In the genomic region with DNA sequence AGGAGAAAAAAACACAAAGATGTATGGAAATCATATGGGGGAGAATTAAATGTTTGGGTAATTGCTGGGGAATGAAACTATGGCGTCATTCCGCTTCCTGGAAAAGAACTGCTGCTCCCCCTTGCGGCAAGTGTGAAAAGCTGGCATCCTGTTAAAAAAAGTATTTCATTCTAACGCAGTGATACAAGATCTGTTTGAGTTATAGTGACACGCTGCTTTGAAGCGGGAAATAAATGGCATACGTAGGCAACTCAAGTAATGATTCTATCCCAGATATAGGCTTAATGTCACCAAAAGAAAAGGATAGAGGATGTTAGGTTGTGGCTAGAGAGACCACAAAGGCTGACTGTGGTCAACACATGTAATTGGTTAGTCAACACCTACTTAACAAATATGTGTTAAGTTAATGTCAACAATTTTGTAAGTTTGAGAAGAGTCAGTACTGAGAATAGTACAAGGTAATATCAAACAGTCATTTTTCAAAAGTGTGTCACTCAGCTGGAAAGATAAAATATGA, we compare ENCODE assay signal across 8 cellular contexts.
DNase-seq lines count a peak whose midpoint lies in the region; ATAC-seq, FAIRE-seq and TF ChIP-seq lines count a peak whose summit lies in the region.

No MANE protein-coding gene starts in this region.

- H3K9me3 ChIP-seq in Caco-2 (no peaks in the 10 kb centered on the region), right lobe of liver (no peaks in the 10 kb centered on the region)

- peak overlapping the region in 2 of 3 donors; percentile 8 to 12 for H3K27ac ChIP-seq in right lobe of liver

- no peaks in the 10 kb centered on the region for H3K27me3 ChIP-seq in Caco-2 (replicated peaks; ENCODE audit: control insufficient read depth, insufficient read depth, low read length)
- no peaks in the 10 kb centered on the region for H3K27me3 ChIP-seq in right lobe of liver

- FAIRE-seq in colon (lab: Jason Lieb, UNC) = peak; percentile 31

- no peaks in the 10 kb centered on the region for H3K27me3 Mint-ChIP-seq in Caco-2 (ENCODE audit: insufficient read depth, unreplicated experiment)

- WGBS in right lobe of liver (ENCODE audit: insufficient coverage, low coverage, low lambda C conversion rate, missing lambda C conversion rate) = 2% methylated on average over 7 of the region's 7 CpGs

- intact Hi-C loops in Caco-2 (cut with micrococcal nuclease; ENCODE audit: unreplicated experiment) (loop anchor here (1.0 to 2.0 kb wide), 2 partner anchors 72 to 166 kb away; no protein-coding TSS in a partner anchor), right lobe of liver (cut with DNase I) (no loop called here)

- BruUV-seq in Caco-2 (replicated peaks; lab: Mats Ljungman, UMichigan) = no TSS peak

- no peaks in the 10 kb centered on the region for H3K4me1 Mint-ChIP-seq in Caco-2 (ENCODE audit: low read depth, unreplicated experiment)

- peak; percentile 22 to 29 for DNase-seq in Caco-2
- DNase-seq in NAMALWA (ENCODE audit: low spot score) = peak; percentile 61
- peak; percentile 37 for DNase-seq in UCSD-AML1 (lab: John Stamatoyannopoulos, UW; ENCODE audit: unreplicated experiment)
- DNase-seq in right lobe of liver = peak; percentile 44 to 68 (median 54)
- peak; percentile 14 for DNase-seq in stimulated activated CD8-positive, alpha-beta memory T cell treated with anti-CD3 and anti-CD28 coated beads, Interleukin-12 subunit alpha, Interleukin-12 subunit beta, amount 100 ng/mL, for 1 hour (ENCODE audit: low read depth)
- DNase-seq in activated CD4-positive, CD25-positive, alpha-beta regulatory T cell treated with anti-CD3 and anti-CD28 coated beads, Interleukin-2, amount 50 U/mL, for 72 hours = no peak

- POLR2A ChIA-PET in Caco-2 (lab: Charles Lee) = no interaction called here

- H3K36me3 ChIP-seq in Caco-2 (ENCODE audit: control insufficient read depth, insufficient read depth, low read length) = no peaks in the 10 kb centered on the region
- no peaks in the 10 kb centered on the region for H3K36me3 ChIP-seq in right lobe of liver

- no peaks in the 10 kb centered on the region for H3K36me3 Mint-ChIP-seq in Caco-2 (ENCODE audit: insufficient read depth, unreplicated experiment)

- no peaks in the 10 kb centered on the region for H3K9me3 Mint-ChIP-seq in Caco-2 (ENCODE audit: unreplicated experiment)

- CTCF ChIA-PET in Caco-2 (lab: Charles Lee) = interaction anchor here (1.0 kb wide), 1 partner anchor 75 kb away, joined by 3 read pairs; no protein-coding TSS in a partner anchor

- TF ChIP-seq CTCF in Caco-2 (IDR thresholded peaks at IDR 0.05; ENCODE audit: insufficient read depth in 1 of 2, low read depth in 1 of 2, low read length in 1 of 2, severe bottlenecking in 1 of 2, unreplicated experiment in 1 of 2) (peak; percentile 39 to 53), right lobe of liver (IDR thresholded peaks at IDR 0.05) (peak; percentile 77 to 93 (median 90))

- H3K4me3 Mint-ChIP-seq in Caco-2 (ENCODE audit: unreplicated experiment) = no peak overlapping the region

- H3K4me1 ChIP-seq in Caco-2 (no peaks in the 10 kb centered on the region), right lobe of liver (no peaks in the 10 kb centered on the region)

- H3K4me3 ChIP-seq in Caco-2 (ENCODE audit: low read depth, low read length) (no peak overlapping the region), right lobe of liver (no peak overlapping the region)

- no peak for TF ChIP-seq POLR2A in right lobe of liver (IDR thresholded peaks at IDR 0.05)

- H3K27ac Mint-ChIP-seq in Caco-2 (ENCODE audit: unreplicated experiment) = no peak overlapping the region

- peak; percentile 61 for ATAC-seq in GM21619 (IDR thresholded peaks at IDR 0.05; ENCODE audit: unreplicated experiment)
- peak; percentile 95 to 98 (median 96) for ATAC-seq in right lobe of liver
